Comparison of ENCODE assay signal across 1 cellular context in the genomic region with DNA sequence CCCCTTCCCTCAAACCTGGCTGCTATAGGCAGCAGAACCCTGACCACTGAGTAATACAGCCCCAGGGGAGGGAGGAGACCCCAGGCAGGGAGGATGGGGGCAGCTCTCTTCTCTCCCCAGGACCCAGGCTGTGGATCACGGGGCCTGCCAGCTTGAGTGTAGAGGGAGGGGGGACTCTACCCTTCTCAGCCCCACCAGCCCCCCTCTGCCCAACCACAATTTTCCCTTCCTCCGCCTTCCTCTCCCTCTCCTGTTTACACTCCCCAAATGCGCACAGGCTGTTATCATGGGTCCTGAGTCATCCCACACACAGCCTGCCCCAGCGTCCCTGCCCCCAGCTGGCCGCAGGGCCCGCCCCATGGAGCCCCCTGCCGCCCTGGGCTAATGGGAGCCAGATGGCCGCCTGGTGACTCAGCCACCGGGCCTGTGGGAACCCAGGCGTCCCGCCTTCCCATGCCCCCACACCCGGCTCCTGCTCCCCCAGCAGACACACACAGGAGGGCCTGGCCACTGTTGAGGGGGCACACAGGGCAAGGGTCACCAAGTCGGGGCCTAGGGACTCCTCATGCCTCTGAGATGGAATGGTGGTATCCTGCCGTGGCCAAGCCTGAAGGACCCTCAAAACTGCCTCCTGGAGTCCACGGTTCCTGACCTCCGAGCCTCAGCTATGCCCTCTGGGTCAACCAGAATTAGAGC.
A peak's percentile ranks its signal among the peaks of the same experiment; 100 is the strongest.
TF ChIP-seq lines count a peak whose summit lies in the region.

No MANE protein-coding gene starts in this region.

TF ChIP-seq in IMR-90, 13 proteins besides CTCF, POLR2A, EP300 and RAD21 (continued from another document):
- 0 out of 2 replicates have a peak, but pooled peaks have one; percentile 37 for TF ChIP-seq CHD1 (IDR thresholded peaks at IDR 0.05; ENCODE audit: low read depth, low read length)
- peak; percentile 99 for TF ChIP-seq FOS (IDR thresholded peaks at IDR 0.05; ENCODE audit: low read depth, low read length)
- 0 out of 2 replicates have a peak, but pooled peaks have one; percentile 0 for TF ChIP-seq MAFK (IDR thresholded peaks at IDR 0.05; ENCODE audit: low read depth, low read length)
- TF ChIP-seq CEBPB (IDR thresholded peaks at IDR 0.05; ENCODE audit: low read depth, low read length): no peak
- no peak for TF ChIP-seq MXI1 (IDR thresholded peaks at IDR 0.05; ENCODE audit: borderline replicate concordance, low read depth, low read length)
- TF ChIP-seq RFX5 (IDR thresholded peaks at IDR 0.05; ENCODE audit: low read depth, low read length): no peak
- peak; percentile 54 for TF ChIP-seq USF2 (IDR thresholded peaks at IDR 0.05; ENCODE audit: low read depth, low read length)
- peak; percentile 88 for TF ChIP-seq NFE2L2 (IDR thresholded peaks at IDR 0.05; ENCODE audit: low read depth, low read length)
TF ChIP-seq in IMR-90: peak in this region for 7.
